In the genomic region with DNA sequence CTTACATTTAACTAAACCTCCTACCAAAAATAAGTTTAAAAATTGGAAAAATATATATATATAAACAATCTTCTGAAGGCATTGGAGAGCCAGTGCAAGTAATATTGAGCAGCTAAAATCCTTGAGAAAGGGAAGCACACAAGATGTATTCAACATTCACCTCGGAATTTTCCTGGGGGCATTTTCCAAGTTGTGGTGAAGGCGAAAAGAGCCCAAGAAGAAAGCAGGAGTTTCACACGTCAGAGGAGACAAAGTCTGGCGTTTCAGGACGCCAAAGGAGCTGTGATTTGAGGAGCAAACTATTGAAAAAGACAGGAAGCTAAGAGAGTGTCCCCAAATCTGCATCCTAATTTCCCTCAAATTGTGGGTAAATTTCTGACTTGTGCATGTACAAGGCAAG, we compare ENCODE assay signal across 19 cellular contexts. TPM values are rescaled to one million over a fixed set of nuclear protein-coding genes. Genes with fewer than 3 reads are reported as not detected.
A peak's percentile ranks its signal among the peaks of the same experiment; 100 is the strongest.
DNase-seq lines count a peak whose midpoint lies in the region; ATAC-seq and TF ChIP-seq lines count a peak whose summit lies in the region.
"Had no signal": no experiment of that assay in that cellular context is flagged by ENCODE, and none has a peak within 500 bp of the region (broad histone marks: within the 10 kb centered on the region; RNA-seq: fewer than 3 reads in every experiment).

No MANE protein-coding gene starts in this region.

- TF ChIP-seq CTCF in breast epithelium (IDR thresholded peaks at IDR 0.05) (no peak), MCF 10A (IDR thresholded peaks at IDR 0.05; ENCODE audit: unreplicated experiment) (no peak), dorsolateral prefrontal cortex (IDR thresholded peaks at IDR 0.05 in 54 of 56, conservative IDR thresholded peaks at IDR 0.05 in 2 of 56; ENCODE audit: low read depth in 1 of 56, partially characterized antibody in 56 of 56) (no peak), nephron progenitor cell (IDR thresholded peaks at IDR 0.05) (no peak), CD14-positive monocyte (IDR thresholded peaks at IDR 0.05) (no peak)

- H3K4me3 Mint-ChIP-seq in MCF 10A (ENCODE audit: unreplicated experiment) (no peak overlapping the region), nephron progenitor cell (no peak overlapping the region), CD14-positive monocyte (no peak overlapping the region)

- H3K9me3 Mint-ChIP-seq in MCF 10A (ENCODE audit: unreplicated experiment) (no peaks in the 10 kb centered on the region), nephron progenitor cell (no peaks in the 10 kb centered on the region), CD14-positive monocyte (no peaks in the 10 kb centered on the region)

- H3K9me3 ChIP-seq in breast epithelium, result no peaks in the 10 kb centered on the region
- H3K9me3 ChIP-seq: BLaER1 treated with 17β-estradiol and CSF1 and Interleukin-3, amounts not matched to agents 10 nM and 100 nM; MG63; Peyer's patch had no signal

- ATAC-seq in HG03521 (IDR thresholded peaks at IDR 0.05; ENCODE audit: unreplicated experiment), result no peak

- H3K27me3 Mint-ChIP-seq in MCF 10A (ENCODE audit: insufficient read depth, unreplicated experiment) (no peaks in the 10 kb centered on the region), nephron progenitor cell (ENCODE audit: low read depth, poor library complexity) (peaks cover 3% of the 10 kb centered on the region), CD14-positive monocyte (ENCODE audit: low read depth in 3 of 3) (no peaks in the 10 kb centered on the region)

- no peak overlapping the region for H3K27ac Mint-ChIP-seq in MCF 10A (ENCODE audit: low read depth, unreplicated experiment)
- H3K27ac Mint-ChIP-seq in nephron progenitor cell, result peak overlapping the region; percentile 91
- H3K27ac Mint-ChIP-seq in CD14-positive monocyte, result peak overlapping the region in 1 of 7 donors; percentile 35

- TF ChIP-seq POLR2A in breast epithelium (IDR thresholded peaks at IDR 0.05), result no peak

- no TSS peak for BruUV-seq in MCF 10A (replicated peaks; lab: Mats Ljungman, UMichigan)

- H3K4me3 ChIP-seq in breast epithelium (no peak overlapping the region), dorsolateral prefrontal cortex (peak overlapping the region in 30 of 59 donors; percentile 0 to 45 (median 17))
- H3K4me3 ChIP-seq: BLaER1 treated with 17β-estradiol and CSF1 and Interleukin-3, amounts not matched to agents 10 nM and 100 nM; MG63; Peyer's patch had no signal

- CTCF ChIA-PET in MCF 10A (lab: Yijun Ruan, JAX), result interaction anchor here (0.6 to 4.8 kb wide), 4 partner anchors 11 to 139 kb away, joined by 3 to 28 read pairs (median 10); no protein-coding TSS in a partner anchor

- H3K4me1 Mint-ChIP-seq in MCF 10A (ENCODE audit: insufficient read depth, unreplicated experiment), result peaks cover 2% of the 10 kb centered on the region
- peaks cover 10% of the 10 kb centered on the region for H3K4me1 Mint-ChIP-seq in nephron progenitor cell
- H3K4me1 Mint-ChIP-seq in CD14-positive monocyte, result peaks cover 5% of the 10 kb centered on the region

- H3K4me1 ChIP-seq in breast epithelium, result peaks cover 0 to 15% of the 10 kb centered on the region in 2 donors
- H3K4me1 ChIP-seq: BLaER1 treated with 17β-estradiol and CSF1 and Interleukin-3, amounts not matched to agents 10 nM and 100 nM; Peyer's patch had no signal

- H3K27me3 ChIP-seq in breast epithelium (no peaks in the 10 kb centered on the region), dorsolateral prefrontal cortex (no peaks in the 10 kb centered on the region)
- H3K27me3 ChIP-seq: BLaER1 treated with 17β-estradiol and CSF1 and Interleukin-3, amounts not matched to agents 10 nM and 100 nM; Peyer's patch had no signal

- H3K36me3 ChIP-seq in breast epithelium, result no peaks in the 10 kb centered on the region
- H3K36me3 ChIP-seq: MG63, Peyer's patch had no signal

- intact Hi-C loops in breast epithelium (cut with DNase I; ENCODE audit: low total_unique reads) (no loop called here), MCF 10A (cut with micrococcal nuclease) (no loop called here), dorsolateral prefrontal cortex (cut with DNase I) (no loop called here), CD14-positive monocyte (cut with micrococcal nuclease) (no loop called here)

- H3K27ac ChIP-seq in breast epithelium (peak overlapping the region; percentile 41 to 73), dorsolateral prefrontal cortex (peak overlapping the region in 28 of 59 donors; percentile 2 to 77 (median 42))
- H3K27ac ChIP-seq: 22Rv1; BLaER1 treated with 17β-estradiol and CSF1 and Interleukin-3, amounts not matched to agents 10 nM and 100 nM; Peyer's patch had no signal

- peak in 1 of 2 donors; percentile 63 for DNase-seq in breast epithelium (ENCODE audit: low spot score in 2 of 2)
- no peak for DNase-seq in MCF 10A (ENCODE audit: unreplicated experiment)
- DNase-seq in dorsolateral prefrontal cortex, result no peak
- DNase-seq in nephron progenitor cell, result no peak
- no peak for DNase-seq in hippocampal formation (lab: John Stamatoyannopoulos, UW)
- DNase-seq in CD14-positive monocyte (ENCODE audit: low spot score), result no peak
- no peak for DNase-seq in superior temporal gyrus (ENCODE audit: extremely low spot score)
- DNase-seq: COR-L47, DMS153, KBM-7, MG63, NCI-H187, NCI-H446 treated with DMSO at 0.1 percent for 48 hours, NCI-H774, Peyer's patch, SHP77 had no signal

- peaks cover 12% of the 10 kb centered on the region for H3K36me3 Mint-ChIP-seq in MCF 10A (ENCODE audit: insufficient read depth, unreplicated experiment)
- no peaks in the 10 kb centered on the region for H3K36me3 Mint-ChIP-seq in nephron progenitor cell (ENCODE audit: low read depth)
- H3K36me3 Mint-ChIP-seq in CD14-positive monocyte, result peaks cover 78 to 93% of the 10 kb centered on the region in 2 donors

- POLR2A ChIA-PET in MCF 10A (lab: Yijun Ruan, JAX), result interaction anchor here (0.6 to 0.9 kb wide), 2 partner anchors 46 to 409 kb away, joined by 3 to 4 read pairs; no protein-coding TSS in a partner anchor

RNA-seq across cellular contexts. Expression of gene GASK1B, which starts 9.1 kb away (rescaled TPM):
- total RNA-seq in breast epithelium (10 to 100 TPM; 69.3 to 71.1 (median 70.4) TPM), MCF 10A (2022) (7.2 and 9.7 TPM in 2 replicates), dorsolateral prefrontal cortex (10 to 100 TPM; 23.9 to 74.1 (median 43.0) TPM)
- 100 to 1,000 TPM in 1 of 2 donors, 10 to 100 TPM in 1; 82.2 to 106 TPM for polyA plus RNA-seq in CD14-positive monocyte

RNA-seq across cellular contexts. Expression of gene TMEM144, which starts 28.4 kb away (rescaled TPM):
- total RNA-seq in breast epithelium, result 10 to 100 TPM; 14.7 to 50.1 (median 44.2) TPM
- 4.4 and 6.4 TPM in 2 replicates for total RNA-seq in MCF 10A (2022)
- 1,000 to 10,000 TPM in 1 of 120 experiments, 100 to 1,000 TPM in 99, 10 to 100 TPM in 20; 33.2 to 1,060 (median 211) TPM for total RNA-seq in dorsolateral prefrontal cortex
- 1 to 10 TPM; 1.0 to 1.5 TPM for polyA plus RNA-seq in CD14-positive monocyte

Comparison
In these comparisons a context has a peak if more than half of its experiments do, and no peak if none do; other contexts are left out.
1. H3K4me3 ChIP-seq: peak in dorsolateral prefrontal cortex (30 of 59); none in breast epithelium (0 of 3).